10 cellular contexts compared by ENCODE assay signal in the genomic region with DNA sequence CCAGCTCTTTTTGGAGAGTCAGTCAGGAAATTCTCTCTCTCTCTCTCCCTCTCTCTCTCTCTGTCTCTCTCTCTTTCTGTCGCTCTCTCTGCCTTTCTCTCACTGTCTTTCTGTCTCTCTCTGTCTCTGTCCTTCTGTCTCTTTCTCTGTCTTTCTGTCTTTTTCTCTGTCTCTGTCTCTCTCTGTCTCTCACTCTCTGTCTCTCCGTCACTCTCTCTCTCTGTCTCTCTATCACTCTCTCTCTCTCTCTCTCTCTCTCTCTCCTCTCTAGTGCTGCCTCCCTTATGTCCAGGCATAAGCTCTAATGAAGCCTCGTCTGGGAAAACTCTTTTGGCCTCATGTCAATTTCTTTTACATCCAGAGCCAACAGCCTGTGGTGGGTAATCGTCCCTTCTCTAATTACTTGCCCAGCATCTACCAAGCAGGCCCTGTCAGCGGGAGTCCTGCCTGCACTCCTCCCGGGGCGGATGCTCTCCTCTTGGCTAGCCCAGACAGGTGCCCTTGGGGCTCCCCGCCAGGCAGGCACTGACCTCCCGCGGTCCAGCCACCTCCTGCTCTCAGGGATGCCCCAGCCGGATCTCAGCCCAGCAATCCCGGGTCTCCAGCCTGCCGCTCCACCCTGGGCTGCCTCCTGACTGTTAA.
DNase-seq lines count a peak whose midpoint lies in the region; ATAC-seq, FAIRE-seq and TF ChIP-seq lines count a peak whose summit lies in the region.
"Had no signal": no experiment of that assay in that cellular context is flagged by ENCODE, and none has a peak within 500 bp of the region (broad histone marks: within the 10 kb centered on the region; RNA-seq: fewer than 3 reads in every experiment).

No MANE protein-coding gene starts in this region.

- no peak overlapping the region for H3K4me2 ChIP-seq in GM12878 (ENCODE audit: control insufficient read depth, insufficient read depth)

- TF ChIP-seq RAD21 in GM12878 (IDR thresholded peaks at IDR 0.05; ENCODE audit: insufficient read depth, low read depth, low read length), result no peak

- no peaks in the 10 kb centered on the region for H4K20me1 ChIP-seq in GM12878 (ENCODE audit: control insufficient read depth, insufficient read depth)

- no peak for TF ChIP-seq CTCF in GM12878 (IDR thresholded peaks at IDR 0.05 in 2 of 3, conservative IDR thresholded peaks at IDR 0.05 in 1 of 3; ENCODE audit: control insufficient read depth in 2 of 3, extremely low read depth in 1 of 3, insufficient read depth in 1 of 3, low read depth in 3 of 3, low read length in 3 of 3)

- no peak for ATAC-seq in GM12878
- ATAC-seq in aorta (ENCODE audit: low FRiP score), result no peak

- TF ChIP-seq EP300 in GM12878 (IDR thresholded peaks at IDR 0.05; ENCODE audit: borderline replicate concordance in 1 of 2, control insufficient read depth in 1 of 2, low read depth in 2 of 2, low read length in 2 of 2), result no peak

- RAD21 ChIA-PET in GM12878 (lab: Charles Lee; ENCODE audit: unreplicated experiment), result interaction anchor here (1.2 to 7.8 kb wide), 3 partner anchors 99 to 145 kb away, joined by 3 to 144 read pairs (median 18); partner anchors contain the start of gene NEURL3

- 56% methylated on average over 13 of the region's 13 CpGs for WGBS in GM12878 (ENCODE audit: insufficient coverage, insufficient replicate concordance, low lambda C conversion rate, missing lambda C conversion rate)
- 12 to 20% methylated on average over 13 of the region's 13 CpGs for WGBS in aorta, 2 donors

- H3K36me3 ChIP-seq in GM12878 (ENCODE audit: control insufficient read depth in 2 of 2, insufficient read depth in 2 of 2, low read length in 1 of 2) (no peaks in the 10 kb centered on the region), aorta (ENCODE audit: control insufficient read depth in 1 of 2, insufficient read depth in 2 of 2, low read length in 1 of 2) (no peaks in the 10 kb centered on the region)
- H3K36me3 ChIP-seq: sigmoid colon had no signal

- DNase-seq in COR-L47 (lab: John Stamatoyannopoulos, UW) (peak; percentile 98), NCI-H146 treated with DMSO at 0.1 percent for 48 hours (lab: John Stamatoyannopoulos, UW; ENCODE audit: unreplicated experiment) (peak; percentile 78), GM12878 (ENCODE audit: low read depth, low spot score) (no peak), mesenteric fat pad (ENCODE audit: low spot score) (peak; percentile 79), GM12892 (ENCODE audit: insufficient read length) (no peak), NCI-H187 treated with DMSO at 0.1 percent for 48 hours (lab: John Stamatoyannopoulos, UW) (no peak), aorta (no peak), KBM-7 (no peak)
- DNase-seq: SIG-M5, sigmoid colon had no signal

- H3K9ac ChIP-seq in GM12878 (ENCODE audit: control insufficient read depth, insufficient read depth, low read length), result no peak overlapping the region

- CTCF ChIA-PET in GM12878 (lab: Yijun Ruan, JAX), result interaction anchor here (0.7 to 9.2 kb wide), 14 partner anchors 19 to 353 kb away, joined by 3 to 307 read pairs (median 4); partner anchors contain the start of gene NEURL3

- TF ChIP-seq POLR2A in GM12878 (IDR thresholded peaks at IDR 0.05; ENCODE audit: low read depth, low read length) (no peak), GM12892 (IDR thresholded peaks at IDR 0.05; ENCODE audit: low read depth, low read length) (no peak)

- FAIRE-seq in GM12878 (lab: Jason Lieb, UNC) (no peak), GM12892 (lab: Jason Lieb, UNC) (no peak)

- H3K27ac ChIP-seq in GM12878 (ENCODE audit: control insufficient read depth, insufficient read depth) (no peak overlapping the region), aorta (ENCODE audit: low read depth in 1 of 2, low read length in 2 of 2) (no peak overlapping the region)
- H3K27ac ChIP-seq: sigmoid colon had no signal

- POLR2A ChIA-PET in GM12878 (lab: Charles Lee), result interaction anchor here (0.6 kb wide), 2 partner anchors 83 to 99 kb away, joined by 3 to 5 read pairs; no protein-coding TSS in a partner anchor

- SMC1A ChIA-PET in GM12878 (lab: Charles Lee; ENCODE audit: uncharacterized antibody, unreplicated experiment), result interaction anchor here (1.1 to 5.3 kb wide), 6 partner anchors 39 to 144 kb away, joined by 3 to 123 read pairs (median 6); partner anchors contain the start of gene NEURL3

- intact Hi-C loops in GM12878 (cut with micrococcal nuclease; ENCODE audit: unreplicated experiment), result no loop called here
- intact Hi-C loops in aorta (cut with DNase I), result loop anchor here (5.0 kb wide), 2 partner anchors 57 to 143 kb away; no protein-coding TSS in a partner anchor

- no peaks in the 10 kb centered on the region for H3K79me2 ChIP-seq in GM12878 (ENCODE audit: control insufficient read depth, insufficient read depth, low read length)

- no peak overlapping the region for H2AFZ ChIP-seq in GM12878 (ENCODE audit: control insufficient read depth, low read depth, low read length)

- BruUV-seq in GM12878 (replicated peaks; lab: Mats Ljungman, UMichigan), result no TSS peak

- H3K27me3 ChIP-seq in GM12878 (replicated peaks in 1 of 2; ENCODE audit: control insufficient read depth in 2 of 2, insufficient read depth in 2 of 2, low read length in 1 of 2), result no peaks in the 10 kb centered on the region
- H3K27me3 ChIP-seq in aorta (ENCODE audit: control insufficient read depth in 1 of 2, insufficient read depth in 2 of 2, low read length in 1 of 2), result no peaks in the 10 kb centered on the region
- H3K27me3 ChIP-seq: sigmoid colon had no signal

- H3K9me3 ChIP-seq in GM12878 (replicated peaks; ENCODE audit: control insufficient read depth, insufficient read depth, low read length), result no peaks in the 10 kb centered on the region
- no peaks in the 10 kb centered on the region for H3K9me3 ChIP-seq in aorta (ENCODE audit: control insufficient read depth, low read length)
- H3K9me3 ChIP-seq: sigmoid colon had no signal

- H3K4me3 ChIP-seq in GM12878 (no peak overlapping the region), aorta (ENCODE audit: low read length in 2 of 2) (no peak overlapping the region)
- H3K4me3 ChIP-seq: sigmoid colon had no signal

- H3K4me1 ChIP-seq in GM12878 (ENCODE audit: control insufficient read depth, insufficient read depth, low read length), result peaks cover 6% of the 10 kb centered on the region
- H3K4me1 ChIP-seq in aorta (ENCODE audit: control insufficient read depth in 1 of 2, insufficient read depth in 2 of 2, low read length in 2 of 2), result peaks cover 0 to 4% of the 10 kb centered on the region in 2 donors

- in situ Hi-C loops in GM12878 (cut with MboI) (loop anchor here (5.0 kb wide), 2 partner anchors 98 to 153 kb away; partner anchors contain the start of gene NEURL3), KBM-7 (cut with MboI; ENCODE audit: low pct_unique_long_range_greater_than_20kb, low sequenced_read_pairs) (no loop called here)

TF ChIP-seq in GM12878, 131 proteins besides CTCF, POLR2A, EP300 and RAD21:
- no peak for TF ChIP-seq TCF7 (IDR thresholded peaks at IDR 0.05; ENCODE audit: borderline replicate concordance)
- peak; percentile 25 for TF ChIP-seq ZZZ3 (IDR thresholded peaks at IDR 0.05; ENCODE audit: control insufficient read depth, insufficient read length, low read depth)
- TF ChIP-seq USF2 (IDR thresholded peaks at IDR 0.05; ENCODE audit: borderline replicate concordance, low read depth, low read length), result no peak
- TF ChIP-seq SUPT20H (IDR thresholded peaks at IDR 0.05; ENCODE audit: borderline replicate concordance, control insufficient read depth, low read depth, low read length), result no peak

Comparison
In these comparisons a context has a peak if more than half of its experiments do, and no peak if none do; other contexts are left out.
1. DNase-seq: peak in COR-L47 (single experiment), NCI-H146 treated with DMSO at 0.1 percent for 48 hours (single experiment) and mesenteric fat pad (single experiment); none in GM12878 (single experiment), GM12892 (single experiment), NCI-H187 treated with DMSO at 0.1 percent for 48 hours (single experiment), aorta (0 of 2) and KBM-7 (single experiment).